17 cellular contexts compared by ENCODE assay signal in genomic region chr2:207920721-207921120, GRCh38.
DNase-seq lines count a peak whose midpoint lies in the region; ATAC-seq, FAIRE-seq and TF ChIP-seq lines count a peak whose summit lies in the region.
"Had no signal": no experiment of that assay in that cellular context is flagged by ENCODE, and none has a peak within 500 bp of the region (broad histone marks: within the 10 kb centered on the region; RNA-seq: fewer than 3 reads in every experiment).

No MANE protein-coding gene starts in this region.

- H2BK15ac ChIP-seq in H1 (ENCODE audit: low read length) (no peak overlapping the region), neuronal stem cell (ENCODE audit: low read length) (no peak overlapping the region)

- H3K79me1 ChIP-seq in H1 (ENCODE audit: low read depth, low read length) (no peaks in the 10 kb centered on the region), neuronal stem cell (ENCODE audit: low read depth, low read length) (no peaks in the 10 kb centered on the region)

- H3K27ac ChIP-seq in H1 (ENCODE audit: low read depth, low read length) (no peak overlapping the region; the same call in 1 of the 2 replicates), neuronal stem cell (replicated peaks; ENCODE audit: low read length) (no peak overlapping the region), A673 (ENCODE audit: low read depth, low read length, poor library complexity, severe bottlenecking) (no peak overlapping the region)
- H3K27ac ChIP-seq: BLaER1 treated with 17β-estradiol and CSF1 and Interleukin-3, amounts not matched to agents 10 nM and 100 nM had no signal

- H3K9ac ChIP-seq in H1 (replicated peaks in 1 of 4; ENCODE audit: extremely low read depth in 1 of 4, low read depth in 3 of 4, low read length in 3 of 4) = no peak overlapping the region
- H3K9ac ChIP-seq in neuronal stem cell (ENCODE audit: low read depth, low read length, poor library complexity) = no peak overlapping the region
- H3K9ac ChIP-seq: BLaER1 treated with 17β-estradiol and CSF1 and Interleukin-3, amounts not matched to agents 10 nM and 100 nM had no signal

- 0 out of 2 replicates have a peak overlapping the region, but pooled peaks have one; percentile 30 for H2BK12ac ChIP-seq in H1 (ENCODE audit: low read depth, low read length)
- H2BK12ac ChIP-seq in neuronal stem cell (ENCODE audit: low read length) = no peak overlapping the region

- DNase-seq in DMS79 (lab: John Stamatoyannopoulos, UW) (peak; percentile 45), H1 (ENCODE audit: low read depth in 1 of 2, low spot score in 2 of 2) (no peak), neuronal stem cell (ENCODE audit: low spot score) (no peak), NCI-H82 (lab: John Stamatoyannopoulos, UW) (no peak), A673 (ENCODE audit: low spot score) (no peak)
- DNase-seq: CD4-positive, alpha-beta T cell; CD8-positive, alpha-beta memory T cell; DMS 273 treated with DMSO at 0.1 percent for 48 hours; DND-41; GOT3; H7; HCEC 1CT had no signal

- H4K91ac ChIP-seq in H1 (replicated peaks; ENCODE audit: insufficient read length, low read length) (no peak overlapping the region), neuronal stem cell (ENCODE audit: low read depth, low read length, poor library complexity) (no peak overlapping the region)

- H3K18ac ChIP-seq in H1 (ENCODE audit: extremely low read depth, low read length) (no peak overlapping the region), neuronal stem cell (ENCODE audit: low read length) (peak overlapping the region; percentile 33)

- H2AK5ac ChIP-seq in H1 (ENCODE audit: low read depth, low read length) = no peak overlapping the region
- no peak overlapping the region for H2AK5ac ChIP-seq in neuronal stem cell (ENCODE audit: low read depth, low read length)

- no TSS peak for BruUV-seq in A673 (replicated peaks; lab: Mats Ljungman, UMichigan)

- H2AFZ ChIP-seq in H1 (ENCODE audit: low read length) = no peak overlapping the region
- no peak overlapping the region for H2AFZ ChIP-seq in neuronal stem cell (ENCODE audit: low read length)

- no peaks in the 10 kb centered on the region for H3K23me2 ChIP-seq in H1 (ENCODE audit: low read depth, low read length)

- H3K4me3 ChIP-seq in H1 (ENCODE audit: extremely low read depth in 1 of 4, insufficient read depth in 2 of 4, low read depth in 3 of 4, low read length in 4 of 4) (no peak overlapping the region), neuronal stem cell (ENCODE audit: low read length in 2 of 2) (no peak overlapping the region), A673 (ENCODE audit: low read depth, low read length, poor library complexity, severe bottlenecking) (no peak overlapping the region)
- H3K4me3 ChIP-seq: BLaER1 treated with 17β-estradiol and CSF1 and Interleukin-3, amounts not matched to agents 10 nM and 100 nM had no signal

- TF ChIP-seq CTCF in H1 (IDR thresholded peaks at IDR 0.05; ENCODE audit: control extremely low read depth in 1 of 3, insufficient read depth in 1 of 3, low read depth in 1 of 3, low read length in 3 of 3) = no peak
- no peak for TF ChIP-seq CTCF in A673 (conservative IDR thresholded peaks at IDR 0.05; ENCODE audit: low read depth, low read length)

- no peak for TF ChIP-seq POLR2A in H1 (IDR thresholded peaks at IDR 0.05; ENCODE audit: control extremely low read depth in 1 of 2, low read depth in 2 of 2, low read length in 2 of 2)

- H3K79me2 ChIP-seq in H1 (ENCODE audit: control insufficient read depth in 1 of 2, insufficient read depth in 2 of 2, low read length in 2 of 2) = no peaks in the 10 kb centered on the region

- no peak overlapping the region for H2BK5ac ChIP-seq in H1 (ENCODE audit: low read depth, low read length)
- no peak overlapping the region for H2BK5ac ChIP-seq in neuronal stem cell (ENCODE audit: low read length)

- no peak for ATAC-seq in HG03108 (IDR thresholded peaks at IDR 0.05; ENCODE audit: unreplicated experiment)

- H4K8ac ChIP-seq in H1 (ENCODE audit: extremely low read depth, insufficient read depth, low read length) = no peak overlapping the region
- H4K8ac ChIP-seq in neuronal stem cell (ENCODE audit: low read depth, low read length) = no peak overlapping the region

- no peaks in the 10 kb centered on the region for H4K20me1 ChIP-seq in H1 (replicated peaks in 1 of 2; ENCODE audit: control insufficient read depth in 1 of 2, insufficient read depth in 2 of 2, low read length in 2 of 2)
- H4K20me1 ChIP-seq: BLaER1 treated with 17β-estradiol and CSF1 and Interleukin-3, amounts not matched to agents 10 nM and 100 nM had no signal

- no peak for FAIRE-seq in H1 (lab: Jason Lieb, UNC)
- FAIRE-seq: D721Med, G401.6, GM12892 had no signal

- no peak overlapping the region for H3K56ac ChIP-seq in H1 (replicated peaks; ENCODE audit: insufficient read length, low read depth, low read length)

- no peak for TF ChIP-seq EP300 in H1 (IDR thresholded peaks at IDR 0.05; ENCODE audit: borderline replicate concordance in 1 of 2, low read depth in 2 of 2, low read length in 2 of 2)

- H3K4me1 ChIP-seq in H1 (replicated peaks in 1 of 4; ENCODE audit: control insufficient read depth in 3 of 4, insufficient read depth in 4 of 4, low read length in 3 of 4) (peaks cover 0 to 4% (median 0%) of the 10 kb centered on the region in 4 experiments; a peak in 1 of 7 replicates), neuronal stem cell (ENCODE audit: control insufficient read depth in 2 of 2, insufficient read depth in 1 of 2, low read depth in 1 of 2, low read length in 2 of 2) (peaks cover 1 to 5% of the 10 kb centered on the region in 2 donors), A673 (ENCODE audit: insufficient read depth, low read length, poor library complexity, severe bottlenecking) (no peaks in the 10 kb centered on the region)

- CTCF ChIA-PET in H1 (lab: Charles Lee; ENCODE audit: partially characterized antibody) = interaction anchor here (0.6 to 3.7 kb wide), 5 partner anchors 14 to 424 kb away, joined by 3 to 10 read pairs (median 3); no protein-coding TSS in a partner anchor
- CTCF ChIA-PET in A673 (lab: Charles Lee) = no interaction called here

- H3K27me3 ChIP-seq in H1 (replicated peaks in 1 of 4; ENCODE audit: control insufficient read depth in 3 of 4, extremely low read depth in 1 of 4, insufficient read depth in 3 of 4, low read length in 3 of 4) = no peaks in the 10 kb centered on the region; a peak in 1 of 7 replicates
- no peaks in the 10 kb centered on the region for H3K27me3 ChIP-seq in neuronal stem cell (ENCODE audit: control insufficient read depth in 3 of 3, insufficient read depth in 3 of 3, low read depth in 1 of 3, low read length in 3 of 3)
- H3K27me3 ChIP-seq in A673 (replicated peaks; ENCODE audit: insufficient read depth, low read depth, low read length, poor library complexity) = no peaks in the 10 kb centered on the region
- H3K27me3 ChIP-seq: BLaER1 treated with 17β-estradiol and CSF1 and Interleukin-3, amounts not matched to agents 10 nM and 100 nM had no signal

- H3K4ac ChIP-seq in H1 (replicated peaks; ENCODE audit: insufficient read length, low read depth, low read length) = no peak overlapping the region
- no peak overlapping the region for H3K4ac ChIP-seq in neuronal stem cell (ENCODE audit: low read length)

- H2BK120ac ChIP-seq in H1 (replicated peaks; ENCODE audit: low read depth, low read length) (no peak overlapping the region), neuronal stem cell (ENCODE audit: low read depth, low read length) (no peak overlapping the region)

- no peak overlapping the region for H4K5ac ChIP-seq in H1 (ENCODE audit: insufficient read length, low read depth, low read length)

- H3K36me3 ChIP-seq in H1 (ENCODE audit: control insufficient read depth in 2 of 4, insufficient read depth in 4 of 4, low read length in 3 of 4) = no peaks in the 10 kb centered on the region
- H3K36me3 ChIP-seq in neuronal stem cell (replicated peaks in 1 of 2; ENCODE audit: control insufficient read depth in 2 of 2, insufficient read depth in 2 of 2, low read length in 2 of 2) = no peaks in the 10 kb centered on the region
- H3K36me3 ChIP-seq in A673 (ENCODE audit: insufficient read depth, low read length, poor library complexity, severe bottlenecking) = no peaks in the 10 kb centered on the region

- intact Hi-C loops in A673 (cut with micrococcal nuclease; ENCODE audit: unreplicated experiment) = no loop called here

- H3K9me3 ChIP-seq in H1 (ENCODE audit: insufficient read depth in 2 of 2, low read depth in 1 of 2, low read length in 1 of 2) = no peaks in the 10 kb centered on the region
- H3K9me3 ChIP-seq in neuronal stem cell (replicated peaks in 1 of 2; ENCODE audit: control insufficient read depth in 2 of 2, insufficient read depth in 1 of 2, low read depth in 1 of 2, low read length in 2 of 2) = no peaks in the 10 kb centered on the region
- H3K9me3 ChIP-seq in A673 (ENCODE audit: low read depth, low read length, poor library complexity, severe bottlenecking) = no peaks in the 10 kb centered on the region
- H3K9me3 ChIP-seq: BLaER1 treated with 17β-estradiol and CSF1 and Interleukin-3, amounts not matched to agents 10 nM and 100 nM had no signal

- no peak for TF ChIP-seq RAD21 in H1 (IDR thresholded peaks at IDR 0.05 in 1 of 2, conservative IDR thresholded peaks at IDR 0.05 in 1 of 2; ENCODE audit: low read depth in 2 of 2, low read length in 2 of 2)

- POLR2A ChIA-PET in H1 (lab: Charles Lee; ENCODE audit: partially characterized antibody) = no interaction called here
- POLR2A ChIA-PET in A673 (lab: Charles Lee; ENCODE audit: low non-redundant PET) = no interaction called here

- H2BK20ac ChIP-seq in H1 (ENCODE audit: low read length) = no peak overlapping the region

- H3K14ac ChIP-seq in H1 (ENCODE audit: insufficient read length) (no peak overlapping the region), neuronal stem cell (ENCODE audit: low read length) (no peak overlapping the region)

- no peak overlapping the region for H3K4me2 ChIP-seq in H1 (ENCODE audit: insufficient read depth in 1 of 2, low read depth in 2 of 2, low read length in 2 of 2)
- H3K4me2 ChIP-seq in neuronal stem cell (ENCODE audit: insufficient read depth, low read length, poor library complexity, severe bottlenecking) = no peak overlapping the region
- H3K4me2 ChIP-seq: BLaER1 treated with 17β-estradiol and CSF1 and Interleukin-3, amounts not matched to agents 10 nM and 100 nM had no signal

- 85% methylated on average over 6 of the region's 6 CpGs; no CpG with 5 or more reads in 1 of the 2 experiments for WGBS in H1 (ENCODE audit: extremely low coverage in 1 of 2, insufficient coverage in 1 of 2, insufficient read length in 1 of 2, insufficient replicate concordance in 2 of 2, low coverage in 1 of 2, low lambda C conversion rate in 2 of 2, missing lambda C conversion rate in 1 of 2), 2 experiments
- no CpG with 5 or more reads among the region's 6 CpGs for WGBS in neuronal stem cell (ENCODE audit: extremely low coverage in 2 of 2, insufficient read length in 2 of 2, insufficient replicate concordance in 1 of 2), 2 donors

- no peak overlapping the region for H3K23ac ChIP-seq in H1 (ENCODE audit: insufficient read length)
- H3K23ac ChIP-seq in neuronal stem cell (ENCODE audit: low read depth, low read length, poor library complexity) = no peak overlapping the region

TF ChIP-seq in H1, 55 proteins besides CTCF, POLR2A, EP300 and RAD21 (continues in another document):
- TF ChIP-seq TAF1 (IDR thresholded peaks at IDR 0.05; ENCODE audit: low read depth, low read length) (no peak), GTF2F1 (IDR thresholded peaks at IDR 0.05; ENCODE audit: borderline replicate concordance, low read depth, low read length) (no peak), JUND (IDR thresholded peaks at IDR 0.05; ENCODE audit: low read length) (no peak), HDAC6 (IDR thresholded peaks at IDR 0.05; ENCODE audit: low read depth, low read length) (no peak)
